In genomic region chrX:15702488-15703371, GRCh38 we compare ENCODE assay signal across 35 cellular contexts. TPM values are rescaled to one million over a fixed set of nuclear protein-coding genes. Genes with fewer than 3 reads are reported as not detected.
"Had no signal": no experiment of that assay in that cellular context is flagged by ENCODE, and none has a peak within 500 bp of the region (broad histone marks: within the 10 kb centered on the region; RNA-seq: fewer than 3 reads in every experiment).

No MANE protein-coding gene starts in this region.

- H3K27me3 ChIP-seq: MG63 had no signal

- DNase-seq: Karpas-422, Kasumi-1, MG63, MM.1S, MV-4-11, NCI-H1048, NCI-H1092, NCI-H1092 treated with DMSO at 0.1 percent for 48 hours, NCI-H1105, NCI-H1105 treated with DMSO at 0.1 percent for 48 hours, NCI-H1417, NCI-H1417 treated with DMSO at 0.1 percent for 48 hours, NCI-H1436, NCI-H1436 treated with DMSO at 0.1 percent for 48 hours, NCI-H146, NCI-H1694, NCI-H1694 treated with DMSO at 0.1 percent for 48 hours, NCI-H187, NCI-H187 treated with DMSO at 0.1 percent for 48 hours, NCI-H1930, NCI-H2029, NCI-H2029 treated with DMSO at 0.1 percent for 48 hours, NCI-H2081, NCI-H2081 treated with DMSO at 0.1 percent for 48 hours, NCI-H2107, NCI-H2171, NCI-H2171 treated with DMSO at 0.1 percent for 48 hours, NCI-H2227 treated with DMSO at 0.1 percent for 48 hours, NCI-H226, NCI-H345, NCI-H446, NCI-H446 treated with DMSO at 0.1 percent for 48 hours, NCI-H510A, NCI-H510A treated with DMSO at 0.1 percent for 48 hours had no signal

- H3K9me3 ChIP-seq: MG63 had no signal

- H3K4me3 ChIP-seq: MG63 had no signal

RNA-seq across cellular contexts. Expression of gene CLTRN, which starts 38.1 kb away (rescaled TPM):
- total RNA-seq: LHCN-M2 had no signal
